ENCODE assay signal across 18 cellular contexts in the genomic region with DNA sequence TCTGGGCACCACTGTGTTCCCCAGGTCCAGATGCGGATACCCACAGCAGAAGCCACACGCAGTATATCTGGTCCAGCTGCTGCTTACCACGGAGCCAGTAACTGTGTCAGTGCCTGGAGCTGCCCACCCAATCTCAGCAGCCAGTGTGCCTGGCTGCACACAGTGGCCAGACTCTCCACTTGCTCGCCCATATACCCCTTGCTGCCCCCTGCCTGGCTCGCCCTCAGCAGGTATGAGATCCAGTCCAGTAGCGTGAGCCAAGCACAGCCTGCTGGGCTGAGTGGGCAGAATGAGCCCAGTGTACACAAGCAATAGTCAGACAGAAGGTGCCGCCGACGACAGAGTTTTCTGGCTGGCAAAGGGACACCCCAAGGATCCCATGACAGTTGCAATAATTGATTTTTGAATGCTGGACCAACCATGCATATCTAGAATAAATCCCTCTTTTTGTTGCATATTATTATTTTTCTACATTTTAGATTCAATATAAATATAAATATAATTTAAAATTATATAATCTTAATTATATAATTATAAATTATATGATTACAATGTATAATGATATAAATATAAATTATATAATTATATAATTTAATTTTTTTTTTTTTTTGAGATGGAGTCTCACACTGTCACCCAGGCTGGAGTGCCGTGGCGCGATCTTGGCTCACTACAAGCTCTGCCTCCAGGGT.
"Had no signal": no experiment of that assay in that cellular context is flagged by ENCODE, and none has a peak within 500 bp of the region (broad histone marks: within the 10 kb centered on the region; RNA-seq: fewer than 3 reads in every experiment).

No MANE protein-coding gene starts in this region.

- H3K27ac ChIP-seq: colonic mucosa, esophagus squamous epithelium, gastroesophageal sphincter, hepatocyte, sigmoid colon, skin epidermis, suprapubic skin, thyroid gland, uterus had no signal

- H3K9me3 ChIP-seq: colonic mucosa, esophagus squamous epithelium, gastroesophageal sphincter, mucosa of descending colon, sigmoid colon, suprapubic skin, thyroid gland, uterus had no signal

- DNase-seq: colonic mucosa; dermis blood vessel endothelial cell; esophagus squamous epithelium; foreskin fibroblast; kidney glomerular epithelial cell; mammary epithelial cell; mucosa of descending colon; naive thymus-derived CD8-positive, alpha-beta T cell; sigmoid colon; stimulated activated CD4-positive, alpha-beta T cell treated with anti-CD3 and anti-CD28 coated beads, Interleukin-2, amount 100 ng/mL, for 24 hours; stimulated activated naive CD8-positive, alpha-beta T cell treated with anti-CD3 and anti-CD28 coated beads, Interleukin-15, Interleukin-2, amounts not matched to agents 100 U/mL and 50 U/mL, for 24 hours; thyroid gland; uterus had no signal

- ATAC-seq: gastroesophageal sphincter; mucosa of descending colon; naive thymus-derived CD8-positive, alpha-beta T cell; stimulated activated naive CD8-positive, alpha-beta T cell treated with anti-CD3 and anti-CD28 coated beads, Interleukin-15, Interleukin-2, amounts not matched to agents 100 U/mL and 50 U/mL, for 24 hours had no signal

- H3K4me1 ChIP-seq: colonic mucosa, esophagus squamous epithelium, gastroesophageal sphincter, sigmoid colon, suprapubic skin, thyroid gland, uterus had no signal

- H2AFZ ChIP-seq: hepatocyte had no signal

- H3K36me3 ChIP-seq: colonic mucosa, esophagus squamous epithelium, gastroesophageal sphincter, sigmoid colon, suprapubic skin, thyroid gland, uterus had no signal

- H3K27me3 ChIP-seq: colonic mucosa, esophagus squamous epithelium, gastroesophageal sphincter, hepatocyte, sigmoid colon, suprapubic skin, thyroid gland, uterus had no signal

- FAIRE-seq: islet of Langerhans had no signal

- H3K4me2 ChIP-seq: hepatocyte had no signal

- H3K4me3 ChIP-seq: colonic mucosa, esophagus squamous epithelium, gastroesophageal sphincter, hepatocyte, mucosa of descending colon, sigmoid colon, skin epidermis, suprapubic skin, thyroid gland, uterus had no signal

- H3K79me2 ChIP-seq: hepatocyte had no signal
